In the genomic region with DNA sequence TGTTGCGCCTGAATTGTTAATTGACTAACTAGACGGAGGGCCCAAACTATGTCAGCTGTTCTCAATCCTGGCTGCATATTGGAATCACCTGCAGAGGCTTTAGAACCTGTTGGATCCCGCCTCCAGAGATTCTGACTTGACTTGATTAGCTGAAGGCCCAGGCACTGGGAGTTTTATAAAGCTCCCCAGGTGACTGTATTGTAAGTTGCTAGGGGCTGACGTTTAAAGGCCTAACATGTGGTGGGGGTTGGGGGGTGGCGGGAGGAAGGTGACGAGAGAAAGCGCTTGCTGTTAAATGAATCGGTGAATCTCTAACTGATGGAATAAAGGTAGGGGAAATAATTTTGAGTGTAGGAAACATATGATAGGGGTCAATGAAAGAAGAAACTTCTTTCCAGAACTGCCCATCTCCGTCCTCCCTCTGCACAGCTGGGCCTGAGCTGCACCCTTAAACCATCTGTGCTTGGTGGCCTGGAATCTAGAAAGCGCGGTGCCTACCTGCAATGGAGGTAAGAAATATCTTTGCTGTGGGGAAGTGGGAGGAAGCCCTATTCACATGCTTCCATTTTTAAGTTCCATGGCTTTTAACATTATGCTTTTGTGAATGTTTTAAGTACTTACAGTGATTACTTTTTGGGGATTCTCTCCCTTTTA, we compare ENCODE assay signal across 2 cellular contexts.
TF ChIP-seq lines count a peak whose summit lies in the region.

No MANE protein-coding gene starts in this region.

TF ChIP-seq in HCT116, 20 proteins besides CTCF, POLR2A, EP300 and RAD21:
- TF ChIP-seq ELF1 (IDR thresholded peaks at IDR 0.05; ENCODE audit: borderline replicate concordance, low read depth), result no peak
- TF ChIP-seq ZNF274 (IDR thresholded peaks at IDR 0.05; ENCODE audit: low read depth, low read length), result no peak
- TF ChIP-seq SRF (IDR thresholded peaks at IDR 0.05; ENCODE audit: low read depth), result no peak

TF ChIP-seq in K562, 482 proteins besides CTCF, POLR2A, EP300 and RAD21:
- TF ChIP-seq, protein P1, sequence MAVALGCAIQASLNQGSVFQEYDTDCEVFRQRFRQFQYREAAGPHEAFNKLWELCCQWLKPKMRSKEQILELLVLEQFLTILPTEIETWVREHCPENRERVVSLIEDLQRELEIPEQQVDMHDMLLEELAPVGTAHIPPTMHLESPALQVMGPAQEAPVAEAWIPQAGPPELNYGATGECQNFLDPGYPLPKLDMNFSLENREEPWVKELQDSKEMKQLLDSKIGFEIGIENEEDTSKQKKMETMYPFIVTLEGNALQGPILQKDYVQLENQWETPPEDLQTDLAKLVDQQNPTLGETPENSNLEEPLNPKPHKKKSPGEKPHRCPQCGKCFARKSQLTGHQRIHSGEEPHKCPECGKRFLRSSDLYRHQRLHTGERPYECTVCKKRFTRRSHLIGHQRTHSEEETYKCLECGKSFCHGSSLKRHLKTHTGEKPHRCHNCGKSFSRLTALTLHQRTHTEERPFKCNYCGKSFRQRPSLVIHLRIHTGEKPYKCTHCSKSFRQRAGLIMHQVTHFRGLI (CRISPR knock-in tag; IDR thresholded peaks at IDR 0.05), result no peak
- no peak for TF ChIP-seq ZNF780A (CRISPR knock-in tag; IDR thresholded peaks at IDR 0.05)
- TF ChIP-seq BCOR (IDR thresholded peaks at IDR 0.05), result no peak
